Comparison of ENCODE assay signal across 13 cellular contexts in genomic region chr2:110994250-110994961, GRCh38.
DNase-seq lines count a peak whose midpoint lies in the region; ATAC-seq and TF ChIP-seq lines count a peak whose summit lies in the region.
"Had no signal": no experiment of that assay in that cellular context is flagged by ENCODE, and none has a peak within 500 bp of the region (broad histone marks: within the 10 kb centered on the region; RNA-seq: fewer than 3 reads in every experiment).

No MANE protein-coding gene starts in this region.

- H3K27ac ChIP-seq in upper lobe of left lung (peak overlapping the region; percentile 34 to 58 (median 50)), esophagus muscularis mucosa (replicated peaks in 1 of 4) (no peak overlapping the region)

- H3K36me3 ChIP-seq in upper lobe of left lung: no peaks in the 10 kb centered on the region
- no peaks in the 10 kb centered on the region for H3K36me3 ChIP-seq in esophagus muscularis mucosa

- TF ChIP-seq POLR2A in upper lobe of left lung (IDR thresholded peaks at IDR 0.05) (no peak), esophagus muscularis mucosa (IDR thresholded peaks at IDR 0.05; ENCODE audit: low read depth) (no peak)

- intact Hi-C loops in esophagus muscularis mucosa (cut with DNase I): no loop called here

- 16 to 17% methylated on average over 5 of the region's 5 CpGs for WGBS in upper lobe of left lung, 2 donors
- WGBS in esophagus muscularis mucosa: 32% methylated on average over 5 of the region's 5 CpGs

- no peak for DNase-seq in activated naive CD8-positive, alpha-beta T cell treated with anti-CD3 and anti-CD28 coated beads, Interleukin-2, amount 10 ng/mL, durations not matched to agents 7 days and 5 days
- DNase-seq in activated naive CD8-positive, alpha-beta T cell treated with anti-CD3 and anti-CD28 coated beads, Interleukin-2, amount 50 U/mL, for 24 hours: no peak
- DNase-seq in NOMO-1 (lab: John Stamatoyannopoulos, UW; ENCODE audit: unreplicated experiment in 2 of 2) (peak; percentile 92 to 97), fibroblast of the aortic adventitia (ENCODE audit: low read depth) (peak; percentile 1), upper lobe of left lung (peak in 1 of 2 donors; percentile 34), esophagus muscularis mucosa (ENCODE audit: extremely low spot score) (no peak)
- DNase-seq: activated CD4-positive, alpha-beta T cell treated with anti-CD3 and anti-CD28 coated beads, Interleukin-2, amount 50 U/mL, for 4 hours; activated gamma-delta T cell treated with Interleukin-2 at 50 U/mL for 16 hours; caudate nucleus; NCI-H1092; OCI-M1 had no signal

- H3K27me3 Mint-ChIP-seq in activated naive CD8-positive, alpha-beta T cell treated with anti-CD3 and anti-CD28 coated beads, Interleukin-2, amount 10 ng/mL, durations not matched to agents 7 days and 5 days: peaks cover 6% of the 10 kb centered on the region
- H3K27me3 Mint-ChIP-seq in activated naive CD8-positive, alpha-beta T cell treated with anti-CD3 and anti-CD28 coated beads, Interleukin-2, amount 50 U/mL, for 24 hours: peaks cover 11% of the 10 kb centered on the region

- TF ChIP-seq CTCF in fibroblast of the aortic adventitia (IDR thresholded peaks at IDR 0.05; ENCODE audit: insufficient read depth, low read length) (no peak), upper lobe of left lung (IDR thresholded peaks at IDR 0.05) (no peak), esophagus muscularis mucosa (IDR thresholded peaks at IDR 0.05) (no peak)

- H3K27ac Mint-ChIP-seq in activated naive CD8-positive, alpha-beta T cell treated with anti-CD3 and anti-CD28 coated beads, Interleukin-2, amount 10 ng/mL, durations not matched to agents 7 days and 5 days: no peak overlapping the region
- H3K27ac Mint-ChIP-seq in activated naive CD8-positive, alpha-beta T cell treated with anti-CD3 and anti-CD28 coated beads, Interleukin-2, amount 50 U/mL, for 24 hours: no peak overlapping the region

- TF ChIP-seq EP300 in upper lobe of left lung (IDR thresholded peaks at IDR 0.05) (peak in 3 of 4 donors; percentile 13 to 93 (median 37)), esophagus muscularis mucosa (IDR thresholded peaks at IDR 0.05) (no peak)

- peaks cover 4% of the 10 kb centered on the region for H3K9me3 Mint-ChIP-seq in activated naive CD8-positive, alpha-beta T cell treated with anti-CD3 and anti-CD28 coated beads, Interleukin-2, amount 10 ng/mL, durations not matched to agents 7 days and 5 days
- peaks cover 11% of the 10 kb centered on the region for H3K9me3 Mint-ChIP-seq in activated naive CD8-positive, alpha-beta T cell treated with anti-CD3 and anti-CD28 coated beads, Interleukin-2, amount 50 U/mL, for 24 hours

- peaks cover 20% of the 10 kb centered on the region for H3K4me1 Mint-ChIP-seq in activated naive CD8-positive, alpha-beta T cell treated with anti-CD3 and anti-CD28 coated beads, Interleukin-2, amount 10 ng/mL, durations not matched to agents 7 days and 5 days
- peaks cover 18% of the 10 kb centered on the region for H3K4me1 Mint-ChIP-seq in activated naive CD8-positive, alpha-beta T cell treated with anti-CD3 and anti-CD28 coated beads, Interleukin-2, amount 50 U/mL, for 24 hours

- H3K4me3 Mint-ChIP-seq in activated naive CD8-positive, alpha-beta T cell treated with anti-CD3 and anti-CD28 coated beads, Interleukin-2, amount 10 ng/mL, durations not matched to agents 7 days and 5 days: peak overlapping the region; percentile 45
- H3K4me3 Mint-ChIP-seq in activated naive CD8-positive, alpha-beta T cell treated with anti-CD3 and anti-CD28 coated beads, Interleukin-2, amount 50 U/mL, for 24 hours: no peak overlapping the region

- ATAC-seq in activated naive CD8-positive, alpha-beta T cell treated with anti-CD3 and anti-CD28 coated beads, Interleukin-2, amount 10 ng/mL, durations not matched to agents 7 days and 5 days (ENCODE audit: low read depth): peak; percentile 39
- no peak for ATAC-seq in activated naive CD8-positive, alpha-beta T cell treated with anti-CD3 and anti-CD28 coated beads, Interleukin-2, amount 50 U/mL, for 24 hours
- ATAC-seq in upper lobe of left lung (ENCODE audit: low FRiP score in 2 of 2) (peak; percentile 70 to 79), HG03442 (IDR thresholded peaks at IDR 0.05; ENCODE audit: unreplicated experiment) (no peak), HG03135 (IDR thresholded peaks at IDR 0.05; ENCODE audit: unreplicated experiment) (no peak)

- H3K27me3 ChIP-seq in upper lobe of left lung: no peaks in the 10 kb centered on the region
- H3K27me3 ChIP-seq in esophagus muscularis mucosa: no peaks in the 10 kb centered on the region

- H3K9me3 ChIP-seq in upper lobe of left lung: no peaks in the 10 kb centered on the region
- no peaks in the 10 kb centered on the region for H3K9me3 ChIP-seq in esophagus muscularis mucosa

- no peaks in the 10 kb centered on the region for H3K36me3 Mint-ChIP-seq in activated naive CD8-positive, alpha-beta T cell treated with anti-CD3 and anti-CD28 coated beads, Interleukin-2, amount 10 ng/mL, durations not matched to agents 7 days and 5 days
- H3K36me3 Mint-ChIP-seq in activated naive CD8-positive, alpha-beta T cell treated with anti-CD3 and anti-CD28 coated beads, Interleukin-2, amount 50 U/mL, for 24 hours (ENCODE audit: low read depth): no peaks in the 10 kb centered on the region

- H3K4me1 ChIP-seq in upper lobe of left lung (peaks cover 12 to 26% (median 13%) of the 10 kb centered on the region in 4 donors), esophagus muscularis mucosa (peaks cover 0 to 24% (median 22%) of the 10 kb centered on the region in 4 donors)

- POLR2A ChIA-PET in activated naive CD8-positive, alpha-beta T cell treated with anti-CD3 and anti-CD28 coated beads, Interleukin-2, amount 10 ng/mL, durations not matched to agents 7 days and 5 days (lab: Charles Lee): no interaction called here

- H3K4me3 ChIP-seq in fibroblast of the aortic adventitia (ENCODE audit: low read depth, low read length) (no peak overlapping the region), upper lobe of left lung (no peak overlapping the region), esophagus muscularis mucosa (no peak overlapping the region)

Comparison
In these comparisons a context has a peak if more than half of its experiments do, and no peak if none do; other contexts are left out.
1. ATAC-seq: peak in activated naive CD8-positive, alpha-beta T cell treated with anti-CD3 and anti-CD28 coated beads, Interleukin-2, amount 10 ng/mL, durations not matched to agents 7 days and 5 days (single experiment) and upper lobe of left lung (2 of 2); none in activated naive CD8-positive, alpha-beta T cell treated with anti-CD3 and anti-CD28 coated beads, Interleukin-2, amount 50 U/mL, for 24 hours (single experiment), HG03442 (single experiment) and HG03135 (single experiment).
2. DNase-seq: peak in NOMO-1 (2 of 2) and fibroblast of the aortic adventitia (single experiment); none in activated naive CD8-positive, alpha-beta T cell treated with anti-CD3 and anti-CD28 coated beads, Interleukin-2, amount 10 ng/mL, durations not matched to agents 7 days and 5 days (single experiment), activated naive CD8-positive, alpha-beta T cell treated with anti-CD3 and anti-CD28 coated beads, Interleukin-2, amount 50 U/mL, for 24 hours (single experiment) and esophagus muscularis mucosa (single experiment).
3. H3K27ac ChIP-seq: peak in upper lobe of left lung (4 of 4); none in esophagus muscularis mucosa (0 of 4).